In the genomic region with DNA sequence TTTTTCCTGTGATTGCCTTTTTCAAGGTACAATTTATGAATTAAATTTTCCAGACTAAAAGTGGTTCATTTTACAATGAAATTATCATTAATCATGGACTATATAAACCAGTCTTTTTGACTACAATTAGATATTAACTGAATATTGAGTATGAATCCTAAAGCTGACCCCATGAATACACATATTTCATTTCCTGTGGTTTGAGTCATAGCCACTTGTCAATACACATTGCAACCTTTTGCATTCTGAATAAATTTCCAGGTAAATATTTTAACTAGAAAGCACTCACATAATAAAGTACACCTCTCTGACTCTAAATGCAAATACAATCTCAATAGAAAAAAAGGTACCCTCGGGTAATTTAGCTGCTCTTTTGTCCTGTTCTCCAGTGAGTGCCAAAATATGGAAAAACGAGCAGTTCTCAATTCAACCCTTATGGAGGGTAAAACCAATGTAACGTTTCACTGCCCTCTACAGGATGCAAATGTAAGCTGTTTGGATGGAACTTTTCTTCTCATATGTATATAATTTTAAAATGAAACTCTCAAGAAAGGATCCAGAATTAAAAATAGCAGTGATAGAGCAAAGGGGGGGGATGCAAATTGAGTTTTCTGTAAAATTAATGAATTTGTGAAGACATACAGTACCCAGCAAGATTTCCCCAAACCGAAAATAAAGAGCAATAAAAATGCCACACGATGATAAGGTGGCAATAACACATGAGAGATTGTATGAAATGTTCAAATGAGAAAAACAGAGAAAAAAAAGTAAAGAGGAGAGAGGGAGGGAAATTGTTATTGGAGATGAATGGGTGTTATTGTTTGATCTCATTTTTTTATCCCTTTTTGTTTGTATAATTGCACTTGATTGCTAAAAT, we compare ENCODE assay signal across 9 cellular contexts.
DNase-seq lines count a peak whose midpoint lies in the region; ATAC-seq and TF ChIP-seq lines count a peak whose summit lies in the region.
"Had no signal": no experiment of that assay in that cellular context is flagged by ENCODE, and none has a peak within 500 bp of the region (broad histone marks: within the 10 kb centered on the region; RNA-seq: fewer than 3 reads in every experiment).

No MANE protein-coding gene starts in this region.

- H3K4me1 Mint-ChIP-seq in T-cell, result no peaks in the 10 kb centered on the region
- H3K4me1 Mint-ChIP-seq: CD4-positive, CD25-positive, alpha-beta regulatory T cell had no signal

- H3K4me2 ChIP-seq in parathyroid adenoma (ENCODE audit: low read length), result no peak overlapping the region

- no peak overlapping the region for H3K27ac Mint-ChIP-seq in T-cell
- H3K27ac Mint-ChIP-seq: CD4-positive, CD25-positive, alpha-beta regulatory T cell had no signal

- H3K4me1 ChIP-seq in heart left ventricle (no peaks in the 10 kb centered on the region), right cardiac atrium (ENCODE audit: control insufficient read depth, insufficient read depth, low read length) (no peaks in the 10 kb centered on the region), endocrine pancreas (ENCODE audit: control insufficient read depth, insufficient read depth, low read length) (peaks cover 5% of the 10 kb centered on the region), parathyroid adenoma (no peaks in the 10 kb centered on the region)

- no peak overlapping the region for H3K27ac ChIP-seq in heart left ventricle
- H3K27ac ChIP-seq in right cardiac atrium (ENCODE audit: low read length), result no peak overlapping the region
- no peak overlapping the region for H3K27ac ChIP-seq in parathyroid adenoma

- no peaks in the 10 kb centered on the region for H3K9me3 ChIP-seq in heart left ventricle
- H3K9me3 ChIP-seq in right cardiac atrium (ENCODE audit: control insufficient read depth, low read length), result no peaks in the 10 kb centered on the region
- H3K9me3 ChIP-seq in endocrine pancreas (ENCODE audit: control insufficient read depth, low read length), result no peaks in the 10 kb centered on the region
- H3K9me3 ChIP-seq in parathyroid adenoma (ENCODE audit: control insufficient read depth, low read length), result no peaks in the 10 kb centered on the region

- no peak overlapping the region for H2AFZ ChIP-seq in parathyroid adenoma

- CTCF ChIA-PET in T-cell (lab: Charles Lee), result no interaction called here

- H3K9ac ChIP-seq in endocrine pancreas (ENCODE audit: control insufficient read depth, insufficient read depth, low read length) (no peak overlapping the region), parathyroid adenoma (no peak overlapping the region)

- peaks cover 3 to 4% (median 4%) of the 10 kb centered on the region in 3 donors for H3K9me3 Mint-ChIP-seq in T-cell

- H3K4me3 Mint-ChIP-seq in T-cell, result no peak overlapping the region
- H3K4me3 Mint-ChIP-seq: CD4-positive, CD25-positive, alpha-beta regulatory T cell had no signal

- no peaks in the 10 kb centered on the region for H3K27me3 ChIP-seq in heart left ventricle
- no peaks in the 10 kb centered on the region for H3K27me3 ChIP-seq in right cardiac atrium (ENCODE audit: control insufficient read depth, insufficient read depth)
- no peaks in the 10 kb centered on the region for H3K27me3 ChIP-seq in endocrine pancreas (ENCODE audit: control insufficient read depth, insufficient read depth, low read length)
- H3K27me3 ChIP-seq in parathyroid adenoma (ENCODE audit: control insufficient read depth, insufficient read depth, low read length), result no peaks in the 10 kb centered on the region

- H3K36me3 Mint-ChIP-seq in T-cell, result no peaks in the 10 kb centered on the region
- H3K36me3 Mint-ChIP-seq: CD4-positive, CD25-positive, alpha-beta regulatory T cell had no signal

- H3K4me3 ChIP-seq in heart left ventricle (no peak overlapping the region), right cardiac atrium (ENCODE audit: low read length) (no peak overlapping the region), endocrine pancreas (ENCODE audit: control insufficient read depth, insufficient read depth, low read length) (peak overlapping the region; percentile 66), parathyroid adenoma (ENCODE audit: low read depth, low read length) (no peak overlapping the region)

- POLR2A ChIA-PET in T-cell (lab: Charles Lee), result no interaction called here

- intact Hi-C loops in heart left ventricle (cut with DNase I) (no loop called here), right cardiac atrium (cut with DNase I) (no loop called here)

- TF ChIP-seq CTCF in heart left ventricle (IDR thresholded peaks at IDR 0.05), result peak in 10 of 12 donors; percentile 7 to 56 (median 32)
- peak; percentile 60 for TF ChIP-seq CTCF in parathyroid adenoma (IDR thresholded peaks at IDR 0.05)

- DNase-seq in heart left ventricle (no peak), right cardiac atrium (no peak), NCI-H526 treated with DMSO at 0.1 percent for 48 hours (lab: John Stamatoyannopoulos, UW) (peak; percentile 1), T-cell (no peak)
- no peak for DNase-seq in central memory CD4-positive, alpha-beta T cell
- DNase-seq: CD4-positive, CD25-positive, alpha-beta regulatory T cell had no signal

- H3K79me2 ChIP-seq in parathyroid adenoma, result no peaks in the 10 kb centered on the region

- H3K27me3 Mint-ChIP-seq in T-cell, result no peaks in the 10 kb centered on the region
- H3K27me3 Mint-ChIP-seq: CD4-positive, CD25-positive, alpha-beta regulatory T cell had no signal

- TF ChIP-seq POLR2A in heart left ventricle (IDR thresholded peaks at IDR 0.05), result no peak

- ATAC-seq in heart left ventricle (no peak), right cardiac atrium (no peak), HG03342 (IDR thresholded peaks at IDR 0.05; ENCODE audit: unreplicated experiment) (no peak), T-cell (replicated peaks in 1 of 4) (no peak)

- no peaks in the 10 kb centered on the region for H3K36me3 ChIP-seq in heart left ventricle
- no peaks in the 10 kb centered on the region for H3K36me3 ChIP-seq in endocrine pancreas (ENCODE audit: control insufficient read depth, insufficient read depth, low read length)
- no peaks in the 10 kb centered on the region for H3K36me3 ChIP-seq in parathyroid adenoma (ENCODE audit: control insufficient read depth, insufficient read depth, low read length)

- WGBS in heart left ventricle, 4 donors, result 33 to 36% (median 35%) methylated on average over 5 of the region's 5 CpGs
- 31% methylated on average over 5 of the region's 5 CpGs for WGBS in right cardiac atrium
